20 cellular contexts compared by ENCODE assay signal in the genomic region with DNA sequence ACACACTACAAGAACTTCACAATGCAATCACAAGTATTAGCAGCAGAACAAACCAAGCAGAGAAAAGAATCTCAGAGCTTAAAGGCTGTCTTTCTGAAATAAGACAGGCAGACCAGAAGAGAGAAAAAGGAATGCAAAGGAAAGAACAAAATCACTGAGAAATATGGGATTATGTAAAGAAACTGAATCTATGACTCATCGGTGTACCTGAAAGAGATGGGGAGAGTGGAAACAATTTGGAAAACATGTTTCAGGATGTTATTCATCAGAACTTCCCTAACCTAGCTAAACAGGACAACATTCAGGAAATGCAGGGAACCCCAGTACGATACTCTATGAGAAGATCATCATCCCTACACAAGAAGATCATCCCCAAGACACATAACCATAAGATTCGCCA.
DNase-seq lines count a peak whose midpoint lies in the region; ATAC-seq, FAIRE-seq and TF ChIP-seq lines count a peak whose summit lies in the region.
"Had no signal": no experiment of that assay in that cellular context is flagged by ENCODE, and none has a peak within 500 bp of the region (broad histone marks: within the 10 kb centered on the region; RNA-seq: fewer than 3 reads in every experiment).

No MANE protein-coding gene starts in this region.

- H3F3A ChIP-seq in MM.1S (ENCODE audit: insufficient read depth, low read length): 0 out of 2 replicates have a peak, but pooled peaks cover 3% of the 10 kb centered on the region

- no peaks in the 10 kb centered on the region for H3K4me1 Mint-ChIP-seq in CD8-positive, alpha-beta T cell (ENCODE audit: low read depth)
- H3K4me1 Mint-ChIP-seq: CD4-positive, alpha-beta memory T cell had no signal

- FAIRE-seq in A549 (lab: Jason Lieb, UNC): no peak
- FAIRE-seq in bronchial epithelial cell (lab: Jason Lieb, UNC): no peak
- FAIRE-seq: G401.6, GM12878, GM19239 had no signal

- CTCF ChIA-PET in A549 (lab: Yijun Ruan, JAX): interaction anchor here (0.5 to 0.7 kb wide), 2 partner anchors 23 to 195 kb away, joined by 3 read pairs; no protein-coding TSS in a partner anchor
- CTCF ChIA-PET in CD8-positive, alpha-beta T cell (lab: Charles Lee): no interaction called here

- H4K20me1 ChIP-seq in MM.1S (ENCODE audit: insufficient read depth, low read length): no peaks in the 10 kb centered on the region

- H3K9me2 ChIP-seq in MM.1S (replicated peaks; ENCODE audit: insufficient read depth, low read length): no peaks in the 10 kb centered on the region

- WGBS in A549 (ENCODE audit: missing lambda C conversion rate): 30% methylated on average over 3 of the region's 3 CpGs

- DNase-seq in A549 (ENCODE audit: low read depth in 1 of 2, low spot score in 1 of 2) (no peak), MM.1S (no peak), bronchial epithelial cell (ENCODE audit: low read depth) (peak; percentile 20), foreskin keratinocyte (peak; percentile 17 to 51), GM03348 (ENCODE audit: low spot score) (no peak), OCI-M2 (lab: John Stamatoyannopoulos, UW; ENCODE audit: unreplicated experiment) (no peak)
- no peak for DNase-seq in CD8-positive, alpha-beta T cell
- DNase-seq: 8988T, C1 segment of cervical spinal cord, DMS153, DND-41, GOT3, H7, HCEC 1CT had no signal

- H3K9me3 ChIP-seq in A549: peaks cover 4% of the 10 kb centered on the region; the same call in 2 of the 3 replicates
- no peaks in the 10 kb centered on the region for H3K9me3 ChIP-seq in MM.1S (replicated peaks; ENCODE audit: insufficient read depth, low read length)
- no peaks in the 10 kb centered on the region for H3K9me3 ChIP-seq in CD8-positive, alpha-beta T cell (ENCODE audit: low read length)
- H3K9me3 ChIP-seq: Caco-2 had no signal

- no peak overlapping the region for H3K4me3 Mint-ChIP-seq in CD8-positive, alpha-beta T cell
- H3K4me3 Mint-ChIP-seq: CD4-positive, alpha-beta memory T cell had no signal

- H3K27me3 ChIP-seq in MM.1S (replicated peaks; ENCODE audit: insufficient read depth, low read length) (no peaks in the 10 kb centered on the region), bronchial epithelial cell (ENCODE audit: control insufficient read depth, insufficient read depth, low read length) (no peaks in the 10 kb centered on the region), foreskin keratinocyte (no peaks in the 10 kb centered on the region)
- H3K27me3 ChIP-seq in CD8-positive, alpha-beta T cell (ENCODE audit: insufficient read depth, low read length): no peaks in the 10 kb centered on the region

- POLR2A ChIA-PET in A549 (lab: Yijun Ruan, JAX): no interaction called here
- POLR2A ChIA-PET in CD8-positive, alpha-beta T cell (lab: Charles Lee): no interaction called here

- no peak for TF ChIP-seq EP300 in A549 (IDR thresholded peaks at IDR 0.05)

- H3K27ac Mint-ChIP-seq in CD8-positive, alpha-beta T cell: no peak overlapping the region
- H3K27ac Mint-ChIP-seq: CD4-positive, alpha-beta memory T cell had no signal

- TF ChIP-seq CTCF in A549 (IDR thresholded peaks at IDR 0.05): no peak
- TF ChIP-seq CTCF in MM.1S (IDR thresholded peaks at IDR 0.05; ENCODE audit: low read length): no peak
- TF ChIP-seq CTCF in bronchial epithelial cell (IDR thresholded peaks at IDR 0.05; ENCODE audit: insufficient read depth, low read length, severe bottlenecking): no peak
- TF ChIP-seq CTCF in foreskin keratinocyte (conservative IDR thresholded peaks at IDR 0.05): no peak
- TF ChIP-seq CTCF in CD8-positive, alpha-beta T cell (IDR thresholded peaks at IDR 0.05): no peak

- no peaks in the 10 kb centered on the region for H3K4me1 ChIP-seq in A549
- peaks cover 15% of the 10 kb centered on the region for H3K4me1 ChIP-seq in MM.1S (ENCODE audit: low read length)
- H3K4me1 ChIP-seq in foreskin keratinocyte: peaks cover 4% of the 10 kb centered on the region
- H3K4me1 ChIP-seq in CD8-positive, alpha-beta T cell (ENCODE audit: insufficient read depth, low read length): no peaks in the 10 kb centered on the region
- H3K4me1 ChIP-seq: Caco-2 had no signal

- H3K4me3 ChIP-seq in A549 (no peak overlapping the region), MM.1S (ENCODE audit: low read length) (no peak overlapping the region), bronchial epithelial cell (ENCODE audit: low read depth, low read length) (no peak overlapping the region)
- H3K4me3 ChIP-seq in CD8-positive, alpha-beta T cell (ENCODE audit: low read depth, low read length): no peak overlapping the region
- H3K4me3 ChIP-seq: GM12878 had no signal

- H3K27ac ChIP-seq in A549 (no peak overlapping the region), MM.1S (ENCODE audit: low read length) (no peak overlapping the region), foreskin keratinocyte (peak overlapping the region; percentile 72)
- no peak overlapping the region for H3K27ac ChIP-seq in CD8-positive, alpha-beta T cell (ENCODE audit: low read depth, low read length)

- no peak for TF ChIP-seq RAD21 in A549 (conservative IDR thresholded peaks at IDR 0.05 in 1 of 2, IDR thresholded peaks at IDR 0.05 in 1 of 2)

- H3K36me3 ChIP-seq in MM.1S (replicated peaks; ENCODE audit: insufficient read depth, low read length) (no peaks in the 10 kb centered on the region), bronchial epithelial cell (ENCODE audit: control insufficient read depth, insufficient read depth, low read length) (no peaks in the 10 kb centered on the region)
- no peaks in the 10 kb centered on the region for H3K36me3 ChIP-seq in CD8-positive, alpha-beta T cell (ENCODE audit: insufficient read depth, low read length)

- peak overlapping the region; percentile 25; the same call in 1 of the 2 replicates for H2AFZ ChIP-seq in MM.1S (ENCODE audit: low read length)

- no peaks in the 10 kb centered on the region for H3K79me2 ChIP-seq in MM.1S (ENCODE audit: low read length)

- H3K36me3 Mint-ChIP-seq in CD8-positive, alpha-beta T cell: no peaks in the 10 kb centered on the region
- H3K36me3 Mint-ChIP-seq: CD4-positive, alpha-beta memory T cell had no signal

- ATAC-seq in A549 (no peak), foreskin keratinocyte (peak; percentile 70), GM21529 (IDR thresholded peaks at IDR 0.05; ENCODE audit: unreplicated experiment) (no peak)
- no peak for ATAC-seq in CD8-positive, alpha-beta T cell
- ATAC-seq: GM12878 had no signal

- H3K4me2 ChIP-seq in A549: no peak overlapping the region
- H3K4me2 ChIP-seq in MM.1S (ENCODE audit: low read depth, low read length): peak overlapping the region; percentile 8; the same call in 1 of the 2 replicates

- intact Hi-C loops in CD8-positive, alpha-beta T cell (cut with DNase I, micrococcal nuclease): no loop called here

- H3K9me3 Mint-ChIP-seq in CD8-positive, alpha-beta T cell: peaks cover 3% of the 10 kb centered on the region

- TF ChIP-seq POLR2A in A549 (IDR thresholded peaks at IDR 0.05; ENCODE audit: low read length): no peak

- no peaks in the 10 kb centered on the region for H3K27me3 Mint-ChIP-seq in CD8-positive, alpha-beta T cell (ENCODE audit: low read depth)
- H3K27me3 Mint-ChIP-seq: CD4-positive, alpha-beta memory T cell had no signal

- H3K9ac ChIP-seq in MM.1S (ENCODE audit: low read length): no peak overlapping the region

TF ChIP-seq in A549, 52 proteins besides CTCF, POLR2A, EP300 and RAD21:
- TF ChIP-seq, protein P1, sequence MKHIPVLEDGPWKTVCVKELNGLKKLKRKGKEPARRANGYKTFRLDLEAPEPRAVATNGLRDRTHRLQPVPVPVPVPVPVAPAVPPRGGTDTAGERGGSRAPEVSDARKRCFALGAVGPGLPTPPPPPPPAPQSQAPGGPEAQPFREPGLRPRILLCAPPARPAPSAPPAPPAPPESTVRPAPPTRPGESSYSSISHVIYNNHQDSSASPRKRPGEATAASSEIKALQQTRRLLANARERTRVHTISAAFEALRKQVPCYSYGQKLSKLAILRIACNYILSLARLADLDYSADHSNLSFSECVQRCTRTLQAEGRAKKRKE (CRISPR knock-in tag; IDR thresholded peaks at IDR 0.05; ENCODE audit: low read depth): no peak
- no peak for TF ChIP-seq FOSL2 (IDR thresholded peaks at IDR 0.05)
- TF ChIP-seq FOSL2 (CRISPR knock-in tag; IDR thresholded peaks at IDR 0.05): peak; percentile 53

Comparison
In these comparisons a context has a peak if more than half of its experiments do, and no peak if none do; other contexts are left out.
1. DNase-seq: peak in bronchial epithelial cell (single experiment) and foreskin keratinocyte (2 of 2); none in A549 (0 of 2), MM.1S (single experiment), GM03348 (single experiment), CD8-positive, alpha-beta T cell (0 of 7) and OCI-M2 (single experiment).